In genomic region chr1:15508700-15509487, GRCh38 we compare ENCODE assay signal across 1 cellular context.
A peak's percentile ranks its signal among the peaks of the same experiment; 100 is the strongest.
TF ChIP-seq lines count a peak whose summit lies in the region.

No MANE protein-coding gene starts in this region.

TF ChIP-seq in GM23338, 12 proteins besides CTCF, POLR2A, EP300 and RAD21 (continued from another document):
- TF ChIP-seq ZNF462 (CRISPR knock-in tag; IDR thresholded peaks at IDR 0.05): peak; percentile 17; the same call in 1 of the 2 replicates
